In the genomic region with DNA sequence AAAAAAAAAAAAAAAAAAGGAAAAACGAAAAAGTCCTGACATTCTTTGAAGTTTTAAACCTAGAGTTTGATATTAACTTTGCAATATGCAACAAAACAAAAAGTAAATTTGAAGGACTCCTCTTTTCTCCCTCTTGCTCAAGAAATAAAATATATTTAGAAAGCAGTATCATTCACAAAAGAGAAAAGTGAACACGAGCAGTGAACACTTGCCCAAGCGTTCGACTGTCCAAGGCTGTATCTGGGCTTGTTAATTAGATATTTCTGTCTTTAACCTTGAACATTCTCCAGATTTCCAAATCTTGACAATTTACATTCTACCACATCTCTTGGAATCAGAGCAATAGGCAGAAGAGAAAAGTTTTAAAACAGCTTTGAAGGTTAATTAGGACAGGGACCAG, we compare ENCODE assay signal across 1 cellular context.
TF ChIP-seq lines count a peak whose summit lies in the region.

No MANE protein-coding gene starts in this region.

TF ChIP-seq in HCT116, 20 proteins besides CTCF, POLR2A, EP300 and RAD21 (continued from another document):
- TF ChIP-seq, protein P1, sequence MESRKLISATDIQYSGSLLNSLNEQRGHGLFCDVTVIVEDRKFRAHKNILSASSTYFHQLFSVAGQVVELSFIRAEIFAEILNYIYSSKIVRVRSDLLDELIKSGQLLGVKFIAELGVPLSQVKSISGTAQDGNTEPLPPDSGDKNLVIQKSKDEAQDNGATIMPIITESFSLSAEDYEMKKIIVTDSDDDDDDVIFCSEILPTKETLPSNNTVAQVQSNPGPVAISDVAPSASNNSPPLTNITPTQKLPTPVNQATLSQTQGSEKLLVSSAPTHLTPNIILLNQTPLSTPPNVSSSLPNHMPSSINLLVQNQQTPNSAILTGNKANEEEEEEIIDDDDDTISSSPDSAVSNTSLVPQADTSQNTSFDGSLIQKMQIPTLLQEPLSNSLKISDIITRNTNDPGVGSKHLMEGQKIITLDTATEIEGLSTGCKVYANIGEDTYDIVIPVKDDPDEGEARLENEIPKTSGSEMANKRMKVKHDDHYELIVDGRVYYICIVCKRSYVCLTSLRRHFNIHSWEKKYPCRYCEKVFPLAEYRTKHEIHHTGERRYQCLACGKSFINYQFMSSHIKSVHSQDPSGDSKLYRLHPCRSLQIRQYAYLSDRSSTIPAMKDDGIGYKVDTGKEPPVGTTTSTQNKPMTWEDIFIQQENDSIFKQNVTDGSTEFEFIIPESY (IDR thresholded peaks at IDR 0.05; ENCODE audit: extremely low read depth, insufficient replicate concordance, low read length): no peak
- TF ChIP-seq CBX3 (IDR thresholded peaks at IDR 0.05; ENCODE audit: low read depth) (no peak), SRF (IDR thresholded peaks at IDR 0.05; ENCODE audit: low read depth) (no peak), ZFX (IDR thresholded peaks at IDR 0.05) (no peak), SP1 (IDR thresholded peaks at IDR 0.05; ENCODE audit: low read depth) (no peak), ELF1 (IDR thresholded peaks at IDR 0.05; ENCODE audit: borderline replicate concordance, low read depth) (no peak; the same call in 1 of the 2 replicates), POLR2AphosphoS5 (IDR thresholded peaks at IDR 0.05; ENCODE audit: low read depth, low read length) (no peak), SIN3A (IDR thresholded peaks at IDR 0.05; ENCODE audit: low read depth) (no peak), ATF3 (IDR thresholded peaks at IDR 0.05) (no peak)
TF ChIP-seq in HCT116: peak in this region for 0.
